ENCODE assay signal across 1 cellular context in the genomic region with DNA sequence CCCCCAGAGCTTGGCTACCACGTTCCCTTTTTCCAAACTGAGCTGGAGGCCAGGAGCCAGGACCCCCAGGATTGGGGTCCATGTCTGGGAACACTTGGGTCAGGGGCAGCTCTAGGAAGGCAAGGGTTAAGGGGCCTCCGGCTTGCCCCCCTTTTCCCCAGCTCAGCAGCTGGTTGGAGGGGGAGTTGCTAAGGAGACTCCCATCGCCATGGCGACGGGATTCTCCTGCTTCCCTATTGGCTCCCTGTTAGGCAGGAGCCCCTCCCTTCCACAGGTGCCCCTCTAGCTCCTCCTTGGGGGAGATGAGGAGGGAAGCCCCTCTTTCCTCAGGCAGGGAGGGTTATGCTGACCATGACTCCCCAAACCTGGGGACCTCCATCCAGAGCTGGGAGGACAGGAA.
A peak's percentile ranks its signal among the peaks of the same experiment; 100 is the strongest.
TF ChIP-seq lines count a peak whose summit lies in the region.

No MANE protein-coding gene starts in this region.

TF ChIP-seq in H1, 55 proteins besides CTCF, POLR2A, EP300 and RAD21 (continued from another document):
- TF ChIP-seq CHD2 (IDR thresholded peaks at IDR 0.05; ENCODE audit: low read length) (0 out of 2 replicates have a peak, but pooled peaks have one; percentile 25), TEAD4 (IDR thresholded peaks at IDR 0.05; ENCODE audit: low read depth, low read length) (no peak), SAP30 (IDR thresholded peaks at IDR 0.05; ENCODE audit: insufficient read depth, insufficient replicate concordance, low read length) (no peak), TAF1 (IDR thresholded peaks at IDR 0.05; ENCODE audit: low read depth, low read length) (no peak), HDAC2 (IDR thresholded peaks at IDR 0.05; ENCODE audit: borderline replicate concordance in 1 of 2, low read depth in 2 of 2, low read length in 2 of 2) (no peak), SP1 (IDR thresholded peaks at IDR 0.05; ENCODE audit: low read depth, low read length) (peak; percentile 85)
